ENCODE assay signal across 22 cellular contexts in the genomic region with DNA sequence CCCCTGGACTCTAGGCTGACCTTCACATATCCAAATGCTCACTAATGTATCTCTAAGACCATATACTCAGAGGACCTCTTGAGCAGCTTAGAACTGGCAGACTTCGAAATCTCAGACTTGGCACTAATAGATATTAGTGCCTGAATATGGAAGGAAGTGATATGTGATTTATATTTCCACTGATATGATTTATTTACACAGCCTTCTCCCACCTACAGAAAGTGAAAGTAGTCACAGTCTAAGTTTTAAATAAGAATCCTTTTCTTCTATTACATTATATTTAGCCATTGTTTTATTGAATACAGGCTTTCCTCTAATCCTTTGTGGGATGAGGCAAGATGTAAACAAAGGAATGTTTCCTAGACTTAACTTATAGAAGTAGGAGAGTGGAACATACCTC.
"Had no signal": no experiment of that assay in that cellular context is flagged by ENCODE, and none has a peak within 500 bp of the region (broad histone marks: within the 10 kb centered on the region; RNA-seq: fewer than 3 reads in every experiment).

No MANE protein-coding gene starts in this region.

- H3K27ac Mint-ChIP-seq: activated naive CD4-positive, alpha-beta T cell treated with anti-CD3 and anti-CD28 coated beads, Interleukin-2, amount 10 ng/mL, durations not matched to agents 7 days and 5 days; activated naive CD8-positive, alpha-beta T cell treated with anti-CD3 and anti-CD28 coated beads, Interleukin-2, amount 50 U/mL, for 24 hours; nephron progenitor cell; progenitor cell of endocrine pancreas had no signal

- H3K36me3 Mint-ChIP-seq: activated naive CD4-positive, alpha-beta T cell treated with anti-CD3 and anti-CD28 coated beads, Interleukin-2, amount 10 ng/mL, durations not matched to agents 7 days and 5 days had no signal

- H3K27me3 ChIP-seq: right atrium auricular region, stomach, testis had no signal

- DNase-seq: activated CD4-positive, CD25-positive, alpha-beta regulatory T cell treated with anti-CD3 and anti-CD28 coated beads, Interleukin-2, amount 50 U/mL, for 72 hours; activated CD8-positive, alpha-beta memory T cell treated with anti-CD3 and anti-CD28 coated beads for 24 hours; activated CD8-positive, alpha-beta memory T cell treated with anti-CD3 and anti-CD28 coated beads, Interleukin-2, amount 50 U/mL, for 48 hours; activated effector memory CD4-positive, alpha-beta T cell treated with Interleukin-2 at 50 U/mL for 16 hours; activated naive CD4-positive, alpha-beta T cell treated with anti-CD3 and anti-CD28 coated beads, Interleukin-2, amount 10 ng/mL, durations not matched to agents 7 days and 5 days; activated naive CD8-positive, alpha-beta T cell treated with anti-CD3 and anti-CD28 coated beads, Interleukin-2, amount 50 U/mL, for 24 hours; activated T-cell treated with anti-CD3 and anti-CD28 coated beads, Interleukin-2, amount 50 U/mL, for 48 hours; aorta; cortex of kidney; effector CD4-positive, alpha-beta T cell; left cardiac atrium; nephron progenitor cell; occipital lobe; stimulated activated CD4-positive, alpha-beta T cell treated with anti-CD3 and anti-CD28 coated beads, Interleukin-15, amount 100 ng/mL, for 24 hours; stimulated activated CD4-positive, alpha-beta T cell treated with anti-CD3 and anti-CD28 coated beads, Interleukin-2, amount 100 ng/mL, for 48 hours; stomach; T-helper 1 cell; T-helper 9 cell; testis had no signal

- H3K36me3 ChIP-seq: right atrium auricular region, stomach had no signal

- H3K9me3 Mint-ChIP-seq: activated naive CD4-positive, alpha-beta T cell treated with anti-CD3 and anti-CD28 coated beads, Interleukin-2, amount 10 ng/mL, durations not matched to agents 7 days and 5 days; activated naive CD8-positive, alpha-beta T cell treated with anti-CD3 and anti-CD28 coated beads, Interleukin-2, amount 50 U/mL, for 24 hours; nephron progenitor cell had no signal

- H3K27ac ChIP-seq: right atrium auricular region, skin epidermis, testis had no signal

- H3K4me1 Mint-ChIP-seq: activated naive CD4-positive, alpha-beta T cell treated with anti-CD3 and anti-CD28 coated beads, Interleukin-2, amount 10 ng/mL, durations not matched to agents 7 days and 5 days; activated naive CD8-positive, alpha-beta T cell treated with anti-CD3 and anti-CD28 coated beads, Interleukin-2, amount 50 U/mL, for 24 hours had no signal

- H3K4me3 ChIP-seq: right atrium auricular region, skin epidermis, stomach, testis had no signal

- H3K4me1 ChIP-seq: testis had no signal

- H3K9me3 ChIP-seq: right atrium auricular region, stomach, testis had no signal

- H3K4me3 Mint-ChIP-seq: activated naive CD4-positive, alpha-beta T cell treated with anti-CD3 and anti-CD28 coated beads, Interleukin-2, amount 10 ng/mL, durations not matched to agents 7 days and 5 days; activated naive CD8-positive, alpha-beta T cell treated with anti-CD3 and anti-CD28 coated beads, Interleukin-2, amount 50 U/mL, for 24 hours; nephron progenitor cell had no signal
